Comparison of ENCODE assay signal across 19 cellular contexts in genomic region chr10:47456096-47456485, GRCh38. TPM values are rescaled to one million over a fixed set of nuclear protein-coding genes. Genes with fewer than 3 reads are reported as not detected.
"Had no signal": no experiment of that assay in that cellular context is flagged by ENCODE, and none has a peak within 500 bp of the region (broad histone marks: within the 10 kb centered on the region; RNA-seq: fewer than 3 reads in every experiment).

No MANE protein-coding gene starts in this region.

- H3K9me3 ChIP-seq: psoas muscle, testis had no signal

- H3K27me3 ChIP-seq: testis had no signal

- DNase-seq: activated naive CD4-positive, alpha-beta T cell treated with anti-CD3 and anti-CD28 coated beads, Interleukin-2, amount 50 U/mL, for 16 hours; left ventricle myocardium superior; mesendoderm; psoas muscle; stimulated activated naive CD8-positive, alpha-beta T cell treated with anti-CD3 and anti-CD28 coated beads, Interleukin-15, amount 100 ng/mL, for 72 hours; T-cell; T-helper 9 cell had no signal

- H3K27ac ChIP-seq: dorsolateral prefrontal cortex, psoas muscle, testis had no signal

- H3K27ac Mint-ChIP-seq: stimulated activated naive CD8-positive, alpha-beta T cell treated with anti-CD3 and anti-CD28 coated beads, Interleukin-15, amount 100 ng/mL, for 72 hours; T-cell had no signal

- H3K4me3 ChIP-seq: dorsolateral prefrontal cortex, psoas muscle, testis had no signal

- H3K4me3 Mint-ChIP-seq: stimulated activated naive CD8-positive, alpha-beta T cell treated with anti-CD3 and anti-CD28 coated beads, Interleukin-15, amount 100 ng/mL, for 72 hours; T-cell had no signal

- H3K9me3 Mint-ChIP-seq: stimulated activated naive CD8-positive, alpha-beta T cell treated with anti-CD3 and anti-CD28 coated beads, Interleukin-15, amount 100 ng/mL, for 72 hours; T-cell had no signal

- H3K4me1 ChIP-seq: psoas muscle had no signal

- FAIRE-seq: astrocyte, bronchial epithelial cell, endometrium had no signal

- H3K36me3 Mint-ChIP-seq: T-cell had no signal

- ATAC-seq: left ventricle myocardium superior; psoas muscle; stimulated activated naive CD8-positive, alpha-beta T cell treated with anti-CD3 and anti-CD28 coated beads, Interleukin-15, amount 100 ng/mL, for 72 hours; T-cell had no signal

RNA-seq across cellular contexts. Expression of gene ANXA8, which starts 27.8 kb away (rescaled TPM):
- total RNA-seq: activated CD8-positive, alpha-beta memory T cell treated with anti-CD3 and anti-CD28 coated beads for 36 hours; cerebellum; T-cell had no signal
- polyA plus RNA-seq: neural cell had no signal

RNA-seq across cellular contexts. Expression of gene FAM25G, which starts 35.4 kb away (rescaled TPM):
- total RNA-seq: activated CD8-positive, alpha-beta memory T cell treated with anti-CD3 and anti-CD28 coated beads for 36 hours; astrocyte; bronchial epithelial cell; cerebellum; dorsolateral prefrontal cortex; left ventricle myocardium superior; omental fat pad; psoas muscle; sciatic nerve; T-cell; urinary bladder had no signal
- polyA plus RNA-seq: adipose tissue, neural cell, psoas muscle, urinary bladder had no signal
